ENCODE assay signal across 23 cellular contexts in genomic region chr17:76884995-76885896, GRCh38. TPM values are rescaled to one million over a fixed set of nuclear protein-coding genes. Genes with fewer than 3 reads are reported as not detected.
DNase-seq lines count a peak whose midpoint lies in the region; ATAC-seq lines count a peak whose summit lies in the region.
"Had no signal": no experiment of that assay in that cellular context is flagged by ENCODE, and none has a peak within 500 bp of the region (broad histone marks: within the 10 kb centered on the region; RNA-seq: fewer than 3 reads in every experiment).

No MANE protein-coding gene starts in this region.

- H3K36me3 ChIP-seq in BLaER1 (peaks cover 87% of the 10 kb centered on the region), HUES64 (ENCODE audit: insufficient read depth, low read length) (no peaks in the 10 kb centered on the region), NT2/D1 (ENCODE audit: insufficient read depth, insufficient read length, low read length) (peaks cover 3% of the 10 kb centered on the region), iPS-20b (ENCODE audit: insufficient read depth, low read depth, low read length) (no peaks in the 10 kb centered on the region)
- H3K36me3 ChIP-seq: suprapubic skin, uterus had no signal

- peak overlapping the region; percentile 61 for H3K27ac ChIP-seq in BLaER1
- 0 out of 2 replicates have a peak overlapping the region, but pooled peaks have one; percentile 33 for H3K27ac ChIP-seq in HUES64 (ENCODE audit: low read depth, low read length)
- no peak overlapping the region for H3K27ac ChIP-seq in iPS-20b (ENCODE audit: low read length)
- H3K27ac ChIP-seq: suprapubic skin, uterus had no signal

- no peak for ATAC-seq in esophagus mucosa
- no peak for ATAC-seq in GM21717 (IDR thresholded peaks at IDR 0.05; ENCODE audit: unreplicated experiment)
- ATAC-seq: natural killer cell treated with Interleukin-12 subunit alpha and Interleukin-12 subunit beta and Interleukin-15 and Interleukin-18, amount 100 ng/mL, for 72 hours; Right ventricle myocardium inferior had no signal

- H3K9ac ChIP-seq in BLaER1 (peak overlapping the region; percentile 58), HUES64 (ENCODE audit: low read depth, low read length) (peak overlapping the region; percentile 56), NT2/D1 (ENCODE audit: insufficient read length, low read depth) (peak overlapping the region; percentile 51), iPS-20b (ENCODE audit: low read depth, low read length) (peak overlapping the region; percentile 66; the same call in 1 of the 2 replicates)

- H3K27me3 ChIP-seq in BLaER1 (no peaks in the 10 kb centered on the region), HUES64 (ENCODE audit: insufficient read depth, low read length) (no peaks in the 10 kb centered on the region), NT2/D1 (ENCODE audit: insufficient read depth, insufficient read length) (no peaks in the 10 kb centered on the region), iPS-20b (ENCODE audit: insufficient read depth, low read length) (no peaks in the 10 kb centered on the region)
- H3K27me3 ChIP-seq: uterus had no signal

- H3K9me3 ChIP-seq in BLaER1 (no peaks in the 10 kb centered on the region), HUES64 (ENCODE audit: insufficient read depth, low read depth, low read length) (no peaks in the 10 kb centered on the region), NT2/D1 (ENCODE audit: insufficient read depth, low read length) (no peaks in the 10 kb centered on the region), iPS-20b (ENCODE audit: insufficient read depth, low read depth, low read length) (no peaks in the 10 kb centered on the region)
- H3K9me3 ChIP-seq: Caco-2, suprapubic skin, uterus had no signal

- H3K4me3 ChIP-seq in BLaER1 (no peak overlapping the region), HUES64 (ENCODE audit: low read length) (no peak overlapping the region), NT2/D1 (ENCODE audit: insufficient read length, low read depth) (no peak overlapping the region), iPS-20b (ENCODE audit: low read length) (peak overlapping the region; percentile 11; the same call in 1 of the 2 replicates)
- H3K4me3 ChIP-seq: suprapubic skin, uterus had no signal

- DNase-seq in NT2/D1 (ENCODE audit: low read depth, low spot score) (peak; percentile 47), GM03348 (ENCODE audit: low spot score) (no peak), islet precursor cell (no peak)
- DNase-seq: activated CD8-positive, alpha-beta memory T cell treated with anti-CD3 and anti-CD28 coated beads for 24 hours; activated naive CD4-positive, alpha-beta T cell treated with Interleukin-2 at 50 U/mL for 16 hours; activated T-cell treated with anti-CD3 and anti-CD28 coated beads, Interleukin-2, amount 50 U/mL, for 24 hours; amniotic stem cell; Caco-2; Kasumi-1; NCI-H1092; NCI-H2081 treated with DMSO at 0.1 percent for 48 hours; OCI-M1; uterus had no signal

- 38% methylated on average over 13 of the region's 16 CpGs for WGBS in HUES64

- H3K4me2 ChIP-seq in BLaER1: peak overlapping the region; percentile 83

- H4K20me1 ChIP-seq in BLaER1: peaks cover 80% of the 10 kb centered on the region

- H3K4me1 ChIP-seq in BLaER1 (peaks cover 64% of the 10 kb centered on the region), HUES64 (ENCODE audit: insufficient read depth, low read length) (peaks cover 10% of the 10 kb centered on the region), NT2/D1 (ENCODE audit: insufficient read depth, insufficient read length) (peaks cover 29% of the 10 kb centered on the region), iPS-20b (ENCODE audit: insufficient read depth, low read length) (peaks cover 9% of the 10 kb centered on the region; the same call in 1 of the 2 replicates)
- H3K4me1 ChIP-seq: Caco-2, suprapubic skin, uterus had no signal

RNA-seq across cellular contexts. Expression of gene MGAT5B, which starts 17.0 kb away (rescaled TPM):
- polyA plus RNA-seq in HUES64 (2013, experiment 1 of 2): 4.3 TPM
- 4.4 TPM for polyA plus RNA-seq in HUES64 (2013, experiment 2 of 2)
- 0.20 TPM for total RNA-seq in esophagus mucosa
- total RNA-seq: bronchial epithelial cell, HT-29, Right ventricle myocardium inferior had no signal
